Comparison of ENCODE assay signal across 8 cellular contexts in genomic region chr7:74401137-74401859, GRCh38. TPM values are rescaled to one million over a fixed set of nuclear protein-coding genes. Genes with fewer than 3 reads are reported as not detected.
DNase-seq lines count a peak whose midpoint lies in the region; ATAC-seq and TF ChIP-seq lines count a peak whose summit lies in the region.

No MANE protein-coding gene starts in this region.

- intact Hi-C loops in IMR-90 (cut with micrococcal nuclease) = loop anchor here (1.0 to 2.0 kb wide), 3 partner anchors 195 to 535 kb away; no protein-coding TSS in a partner anchor
- intact Hi-C loops in Right ventricle myocardium superior (cut with DNase I) = loop anchor here (2.0 kb wide), 2 partner anchors 192 to 332 kb away; no protein-coding TSS in a partner anchor

- peak; percentile 88 for TF ChIP-seq RAD21 in IMR-90 (IDR thresholded peaks at IDR 0.05; ENCODE audit: low read length)

- no peak overlapping the region for H4K5ac ChIP-seq in IMR-90 (ENCODE audit: low read depth, low read length)

- peaks cover 60% of the 10 kb centered on the region for H3K36me3 ChIP-seq in IMR-90 (ENCODE audit: control insufficient read depth, insufficient read depth, low read length)

- H2AFZ ChIP-seq in IMR-90 (replicated peaks; ENCODE audit: low read length, poor library complexity) = peak overlapping the region; percentile 51

- no peaks in the 10 kb centered on the region for H3K9me3 Mint-ChIP-seq in activated naive CD4-positive, alpha-beta T cell treated with anti-CD3 and anti-CD28 coated beads, Interleukin-2, amount 10 ng/mL, durations not matched to agents 7 days and 5 days

- H3K4me3 Mint-ChIP-seq in activated naive CD4-positive, alpha-beta T cell treated with anti-CD3 and anti-CD28 coated beads, Interleukin-2, amount 10 ng/mL, durations not matched to agents 7 days and 5 days = no peak overlapping the region

- peak overlapping the region; percentile 87 for H2AK9ac ChIP-seq in IMR-90 (replicated peaks; ENCODE audit: low read depth, low read length, poor library complexity)

- no peaks in the 10 kb centered on the region for H3K9me3 ChIP-seq in IMR-90 (ENCODE audit: control insufficient read depth, insufficient read depth, low read length)

- no peak overlapping the region for H3K4me3 ChIP-seq in IMR-90 (ENCODE audit: insufficient read depth, low read depth, low read length)

- TF ChIP-seq POLR2A in IMR-90 (IDR thresholded peaks at IDR 0.05; ENCODE audit: low read depth, low read length) = no peak

- H3K56ac ChIP-seq in IMR-90 (ENCODE audit: extremely low read depth, insufficient read depth, low read length) = no peak overlapping the region

- no peaks in the 10 kb centered on the region for H3K4me1 ChIP-seq in IMR-90 (ENCODE audit: control insufficient read depth, insufficient read depth, low read length)

- H3K18ac ChIP-seq in IMR-90 (ENCODE audit: low read depth, low read length) = no peak overlapping the region

- no peak overlapping the region for H2BK15ac ChIP-seq in IMR-90 (ENCODE audit: low read depth, low read length)

- POLR2A ChIA-PET in IMR-90 (lab: Charles Lee; ENCODE audit: unreplicated experiment) = interaction anchor here (0.6 to 1.4 kb wide), 2 partner anchors 114 to 195 kb away, joined by 4 to 14 read pairs; no protein-coding TSS in a partner anchor

- no peak overlapping the region for H3K9ac ChIP-seq in IMR-90 (ENCODE audit: low read depth, low read length)

- 100% methylated on average over 1 of the region's 14 CpGs; no CpG with 5 or more reads in 1 of the 2 experiments for WGBS in IMR-90 (ENCODE audit: extremely low coverage in 2 of 2, insufficient read length in 1 of 2), 2 experiments

- dilution Hi-C loops in IMR-90 (cut with HindIII; ENCODE audit: low sequenced_read_pairs, unreplicated experiment) = no loop called here

- H2BK20ac ChIP-seq in IMR-90 (ENCODE audit: low read depth, low read length) = no peak overlapping the region

- H3K4ac ChIP-seq in IMR-90 (ENCODE audit: low read depth, low read length) = no peak overlapping the region

- H3K36me3 Mint-ChIP-seq in activated naive CD4-positive, alpha-beta T cell treated with anti-CD3 and anti-CD28 coated beads, Interleukin-2, amount 10 ng/mL, durations not matched to agents 7 days and 5 days = no peaks in the 10 kb centered on the region

- BruUV-seq in IMR-90 (replicated peaks; lab: Mats Ljungman, UMichigan) = no TSS peak

- no peak overlapping the region for H2BK120ac ChIP-seq in IMR-90 (ENCODE audit: low read depth, low read length)

- no peak overlapping the region for H3K27ac ChIP-seq in IMR-90 (ENCODE audit: insufficient read depth, low read length)

- H4K8ac ChIP-seq in IMR-90 (ENCODE audit: low read depth in 2 of 2, low read length in 2 of 2) = no peak overlapping the region; a peak in 1 of 4 replicates

- in situ Hi-C loops in IMR-90 (cut with MboI; ENCODE audit: low sequenced_read_pairs) = loop anchor here (5.0 kb wide), 1 partner anchor 194 kb away; no protein-coding TSS in a partner anchor

- peaks cover 0 to 10% of the 10 kb centered on the region in 2 experiments; a peak in 3 of 4 replicates for H3K79me1 ChIP-seq in IMR-90 (ENCODE audit: low read depth in 1 of 2, low read length in 2 of 2)

- H3K27me3 ChIP-seq in IMR-90 (ENCODE audit: control insufficient read depth, insufficient read depth, low read length) = no peaks in the 10 kb centered on the region

- no peak overlapping the region for H3K27ac Mint-ChIP-seq in activated naive CD4-positive, alpha-beta T cell treated with anti-CD3 and anti-CD28 coated beads, Interleukin-2, amount 10 ng/mL, durations not matched to agents 7 days and 5 days

- TF ChIP-seq CTCF in IMR-90 (conservative IDR thresholded peaks at IDR 0.05; ENCODE audit: low read depth, low read length) = peak; percentile 88

- CTCF ChIA-PET in IMR-90 (lab: Yijun Ruan, JAX) = interaction anchor here (0.6 to 2.7 kb wide), 8 partner anchors 12 to 294 kb away, joined by 3 to 20 read pairs (median 3); partner anchors contain the start of gene LAT2
- CTCF ChIA-PET in activated naive CD4-positive, alpha-beta T cell treated with anti-CD3 and anti-CD28 coated beads, Interleukin-2, amount 10 ng/mL, durations not matched to agents 7 days and 5 days (lab: Charles Lee) = interaction anchor here (0.6 to 5.2 kb wide), 39 partner anchors 9 to 380 kb away, joined by 3 to 145 read pairs (median 4); partner anchors contain the start of gene LAT2

- H2BK5ac ChIP-seq in IMR-90 (ENCODE audit: low read depth, low read length, poor library complexity, severe bottlenecking) = no peak overlapping the region

- H3K9me1 ChIP-seq in IMR-90 (ENCODE audit: insufficient read depth, low read length) = no peaks in the 10 kb centered on the region

- ATAC-seq in IMR-90 (ENCODE audit: low read depth) = peak; percentile 91
- peak; percentile 68 for ATAC-seq in Right ventricle myocardium superior (ENCODE audit: poor library complexity)
- ATAC-seq in HG02970 (IDR thresholded peaks at IDR 0.05; ENCODE audit: low FRiP score, unreplicated experiment) = no peak
- ATAC-seq in GM18870 (IDR thresholded peaks at IDR 0.05; ENCODE audit: unreplicated experiment) = no peak

- peaks cover 10% of the 10 kb centered on the region; the same call in 1 of the 2 replicates for H4K20me1 ChIP-seq in IMR-90 (ENCODE audit: insufficient read depth, low read length)

- no peak overlapping the region for H3K4me2 ChIP-seq in IMR-90 (ENCODE audit: low read depth, low read length)

- no peaks in the 10 kb centered on the region for H3K4me1 Mint-ChIP-seq in activated naive CD4-positive, alpha-beta T cell treated with anti-CD3 and anti-CD28 coated beads, Interleukin-2, amount 10 ng/mL, durations not matched to agents 7 days and 5 days

- no peak overlapping the region for H3K14ac ChIP-seq in IMR-90 (replicated peaks; ENCODE audit: low read depth, low read length)

- DNase-seq in DMS53 (lab: John Stamatoyannopoulos, UW) (peak; percentile 84), IMR-90 (peak; percentile 41), SK-N-DZ (ENCODE audit: low spot score) (peak; percentile 66), Right ventricle myocardium superior (peak; percentile 73), putamen (ENCODE audit: low spot score) (peak; percentile 48)
- peak; percentile 83 for DNase-seq in activated naive CD4-positive, alpha-beta T cell treated with anti-CD3 and anti-CD28 coated beads, Interleukin-2, amount 10 ng/mL, durations not matched to agents 7 days and 5 days

- no peak overlapping the region for H4K91ac ChIP-seq in IMR-90 (ENCODE audit: insufficient read depth, low read depth, low read length)

- H3K27me3 Mint-ChIP-seq in activated naive CD4-positive, alpha-beta T cell treated with anti-CD3 and anti-CD28 coated beads, Interleukin-2, amount 10 ng/mL, durations not matched to agents 7 days and 5 days = no peaks in the 10 kb centered on the region

- H2AK5ac ChIP-seq in IMR-90 (ENCODE audit: low read depth, low read length) = no peak overlapping the region

- H3K23ac ChIP-seq in IMR-90 (ENCODE audit: low read depth, low read length) = no peak overlapping the region

TF ChIP-seq in IMR-90, 13 proteins besides CTCF, POLR2A, EP300 and RAD21:
- 0 out of 2 replicates have a peak, but pooled peaks have one; percentile 7 for TF ChIP-seq MAZ (IDR thresholded peaks at IDR 0.05; ENCODE audit: borderline replicate concordance, low read depth, low read length)
- no peak for TF ChIP-seq BHLHE40 (IDR thresholded peaks at IDR 0.05; ENCODE audit: low read depth, low read length)
- TF ChIP-seq SMC3 (IDR thresholded peaks at IDR 0.05; ENCODE audit: low read depth, low read length) = peak; percentile 68
TF ChIP-seq in IMR-90: peak in this region for 2.

RNA-seq across cellular contexts. Expression of gene GTF2IRD1, which starts 52.4 kb away (rescaled TPM):
- 4.1 and 5.0 TPM in 2 replicates for total RNA-seq in IMR-90 (2012; rRNA removed)
- 21.9 and 22.6 TPM in 2 replicates for polyA plus RNA-seq in IMR-90 (2012; rRNA removed)
- polyA plus RNA-seq in IMR-90 (2012; cell fraction: cytosol; rRNA removed) = 19.6 and 26.0 TPM in 2 replicates
- 27.5 and 33.3 TPM in 2 replicates for polyA plus RNA-seq in IMR-90 (2012; cell fraction: nucleus; rRNA removed; ENCODE audit: low replicate concordance)
- 22.3 and 24.3 TPM in 2 replicates for polyA plus RNA-seq in SK-N-DZ (2014; cell fraction: cytosol; rRNA removed)
- polyA plus RNA-seq in SK-N-DZ (2014; cell fraction: nucleus; rRNA removed) = 31.3 and 45.6 TPM in 2 replicates
- 21.7 TPM for total RNA-seq in Right ventricle myocardium superior

Comparison
In these comparisons a context has a peak if more than half of its experiments do, and no peak if none do; other contexts are left out.
1. ATAC-seq: peak in IMR-90 (single experiment) and Right ventricle myocardium superior (single experiment); none in HG02970 (single experiment) and GM18870 (single experiment).
2. Peak in every context shown above with its lines, with median percentiles within 50 percentile points of each other: DNase-seq.